Comparison of ENCODE assay signal across 1 cellular context in genomic region chr10:68471586-68472408, GRCh38.
TF ChIP-seq lines count a peak whose summit lies in the region.

Gene DNA2 (minus strand): TSS chr10:68471973. CDS start chr10:68471864, 109 bp downstream.

TF ChIP-seq in HCT116, 20 proteins besides CTCF, POLR2A, EP300 and RAD21 (continued from another document):
- TF ChIP-seq ZBTB33 (IDR thresholded peaks at IDR 0.05; ENCODE audit: extremely low read depth, insufficient replicate concordance, low read length) (peak; percentile 3), SIN3A (IDR thresholded peaks at IDR 0.05; ENCODE audit: low read depth) (peak; percentile 91), ZFX (IDR thresholded peaks at IDR 0.05) (peak; percentile 51; the same call in 1 of the 2 replicates), CEBPB (IDR thresholded peaks at IDR 0.05; ENCODE audit: low read depth) (no peak), POLR2AphosphoS5 (IDR thresholded peaks at IDR 0.05; ENCODE audit: low read depth, low read length) (peak; percentile 71; the same call in 1 of the 2 replicates)
TF ChIP-seq in HCT116: peak in this region for 6.
